32 cellular contexts compared by ENCODE assay signal in genomic region chr4:159925770-159926169, GRCh38.
"Had no signal": no experiment of that assay in that cellular context is flagged by ENCODE, and none has a peak within 500 bp of the region (broad histone marks: within the 10 kb centered on the region; RNA-seq: fewer than 3 reads in every experiment).

No MANE protein-coding gene starts in this region.

- H3K27me3 Mint-ChIP-seq: activated B cell treated with CpG ODN at 0.5 μM for 24 hours; activated CD4-positive, alpha-beta memory T cell treated with anti-CD3 and anti-CD28 coated beads for 36 hours; activated naive CD4-positive, alpha-beta T cell treated with anti-CD3 and anti-CD28 coated beads, Interleukin-2, amount 10 ng/mL, durations not matched to agents 7 days and 5 days; activated naive CD8-positive, alpha-beta T cell; activated naive CD8-positive, alpha-beta T cell treated with anti-CD3 and anti-CD28 coated beads, Interleukin-2, amount 50 U/mL, for 24 hours; T-cell; T-helper 17 cell had no signal

- H3K27ac ChIP-seq: brain microvascular endothelial cell, PC-9, RWPE1, VCaP had no signal

- FAIRE-seq: RCC 7860 had no signal

- H3K4me3 ChIP-seq: PC-9 had no signal

- H3K36me3 Mint-ChIP-seq: activated CD4-positive, alpha-beta memory T cell treated with anti-CD3 and anti-CD28 coated beads for 36 hours; activated naive CD4-positive, alpha-beta T cell treated with anti-CD3 and anti-CD28 coated beads, Interleukin-2, amount 10 ng/mL, durations not matched to agents 7 days and 5 days; activated naive CD8-positive, alpha-beta T cell; T-cell had no signal

- ATAC-seq: activated naive CD8-positive, alpha-beta T cell treated with anti-CD3 and anti-CD28 coated beads, Interleukin-2, amount 50 U/mL, for 24 hours; Right ventricle myocardium inferior; SK-N-SH treated with all-trans-retinoic acid at 6 μM for 48 hours; T-cell; T-helper 17 cell had no signal

- H3K4me1 Mint-ChIP-seq: activated B cell treated with CpG ODN at 0.5 μM for 24 hours; activated naive CD4-positive, alpha-beta T cell treated with anti-CD3 and anti-CD28 coated beads, Interleukin-2, amount 10 ng/mL, durations not matched to agents 7 days and 5 days; activated naive CD8-positive, alpha-beta T cell treated with anti-CD3 and anti-CD28 coated beads, Interleukin-2, amount 50 U/mL, for 24 hours; T-cell; T-helper 17 cell had no signal

- H3K27ac Mint-ChIP-seq: activated B cell treated with CpG ODN at 0.5 μM for 24 hours; activated CD4-positive, alpha-beta memory T cell treated with anti-CD3 and anti-CD28 coated beads for 36 hours; activated naive CD4-positive, alpha-beta T cell treated with anti-CD3 and anti-CD28 coated beads, Interleukin-2, amount 10 ng/mL, durations not matched to agents 7 days and 5 days; activated naive CD8-positive, alpha-beta T cell; activated naive CD8-positive, alpha-beta T cell treated with anti-CD3 and anti-CD28 coated beads, Interleukin-2, amount 50 U/mL, for 24 hours; T-cell; T-helper 17 cell had no signal

- H3K36me3 ChIP-seq: brain microvascular endothelial cell had no signal

- DNase-seq: activated B cell treated with CpG ODN at 0.5 μM for 24 hours; activated CD4-positive, alpha-beta memory T cell treated with anti-CD3 and anti-CD28 coated beads for 36 hours; activated CD4-positive, alpha-beta T cell treated with anti-CD3 and anti-CD28 coated beads for 4 hours; activated CD4-positive, alpha-beta T cell treated with anti-CD3 and anti-CD28 coated beads, Interleukin-2, amount 50 U/mL, for 1 hour; activated CD4-positive, CD25-positive, alpha-beta regulatory T cell treated with anti-CD3 and anti-CD28 coated beads, Interleukin-2, amount 50 U/mL, for 72 hours; activated CD8-positive, alpha-beta memory T cell treated with anti-CD3 and anti-CD28 coated beads, Interleukin-2, amount 50 U/mL, for 4 hours; activated effector memory CD4-positive, alpha-beta T cell treated with Interleukin-2 at 50 U/mL for 16 hours; activated naive CD4-positive, alpha-beta T cell treated with anti-CD3 and anti-CD28 coated beads, Interleukin-2, amount 10 ng/mL, durations not matched to agents 7 days and 5 days; activated naive CD8-positive, alpha-beta T cell treated with anti-CD3 and anti-CD28 coated beads, Interleukin-2, amount 50 U/mL, for 24 hours; activated T-cell treated with anti-CD3 and anti-CD28 coated beads for 4 hours; activated T-cell treated with anti-CD3 and anti-CD28 coated beads, Interleukin-2, amount 50 U/mL, for 48 hours; anterior cingulate cortex; brain microvascular endothelial cell; central memory CD4-positive, alpha-beta T cell; MM.1S; MV-4-11; NCI-H1092; NCI-H1436 treated with DMSO at 0.1 percent for 48 hours; NCI-H1694 treated with DMSO at 0.1 percent for 48 hours; NCI-H2029; NCI-H345; NCI-H524 treated with DMSO at 0.1 percent for 48 hours; PC-9; SIG-M5; T-cell; T-helper 17 cell had no signal

- H3K4me3 Mint-ChIP-seq: activated B cell treated with CpG ODN at 0.5 μM for 24 hours; activated CD4-positive, alpha-beta memory T cell treated with anti-CD3 and anti-CD28 coated beads for 36 hours; activated naive CD4-positive, alpha-beta T cell treated with anti-CD3 and anti-CD28 coated beads, Interleukin-2, amount 10 ng/mL, durations not matched to agents 7 days and 5 days; activated naive CD8-positive, alpha-beta T cell; activated naive CD8-positive, alpha-beta T cell treated with anti-CD3 and anti-CD28 coated beads, Interleukin-2, amount 50 U/mL, for 24 hours; T-cell; T-helper 17 cell had no signal

- H2AFZ ChIP-seq: PC-9 had no signal

- H3K4me2 ChIP-seq: PC-9 had no signal

- H3K27me3 ChIP-seq: brain microvascular endothelial cell had no signal
